ENCODE assay signal across 8 cellular contexts in genomic region chr6:73263570-73263909, GRCh38. TPM values are rescaled to one million over a fixed set of nuclear protein-coding genes. Genes with fewer than 3 reads are reported as not detected.
DNase-seq lines count a peak whose midpoint lies in the region; ATAC-seq and TF ChIP-seq lines count a peak whose summit lies in the region.

No MANE protein-coding gene starts in this region.

- H3K4me3 ChIP-seq in IMR-90 (ENCODE audit: insufficient read depth, low read depth, low read length) (peak overlapping the region; percentile 97), cardiac fibroblast (replicated peaks in 1 of 2; ENCODE audit: low read depth in 2 of 2, low read length in 2 of 2) (peak overlapping the region; percentile 71 to 75), muscle layer of duodenum (ENCODE audit: low read depth in 1 of 2, low read length in 2 of 2) (peak overlapping the region; percentile 74 to 96)

- peak overlapping the region; percentile 92 for H3K23ac ChIP-seq in IMR-90 (ENCODE audit: low read depth, low read length)

- WGBS in IMR-90 (ENCODE audit: extremely low coverage in 2 of 2, insufficient read length in 1 of 2), 2 experiments: no CpG with 5 or more reads among the region's 7 CpGs

- peak overlapping the region; percentile 66; the same call in 1 of the 2 replicates for H2BK120ac ChIP-seq in IMR-90 (ENCODE audit: low read depth, low read length)

- peaks cover 18% of the 10 kb centered on the region for H3K9me1 ChIP-seq in IMR-90 (ENCODE audit: insufficient read depth, low read length)

- peak overlapping the region; percentile 98 for H2AFZ ChIP-seq in IMR-90 (replicated peaks; ENCODE audit: low read length, poor library complexity)

- no peak for TF ChIP-seq POLR2A in IMR-90 (IDR thresholded peaks at IDR 0.05; ENCODE audit: low read depth, low read length)

- CTCF ChIA-PET in IMR-90 (lab: Yijun Ruan, JAX): no interaction called here

- H3K36me3 ChIP-seq in IMR-90 (ENCODE audit: control insufficient read depth, insufficient read depth, low read length): peaks cover 7% of the 10 kb centered on the region
- no peaks in the 10 kb centered on the region for H3K36me3 ChIP-seq in muscle layer of duodenum (ENCODE audit: control insufficient read depth in 1 of 2, insufficient read depth in 2 of 2, low read length in 2 of 2)

- H2AK5ac ChIP-seq in IMR-90 (ENCODE audit: low read depth, low read length): peak overlapping the region; percentile 90

- peak overlapping the region; percentile 40 for H2BK5ac ChIP-seq in IMR-90 (ENCODE audit: low read depth, low read length, poor library complexity, severe bottlenecking)

- TF ChIP-seq RAD21 in IMR-90 (IDR thresholded peaks at IDR 0.05; ENCODE audit: low read length): no peak

- H3K9ac ChIP-seq in IMR-90 (ENCODE audit: low read depth, low read length): peak overlapping the region; percentile 82

- H3K56ac ChIP-seq in IMR-90 (ENCODE audit: extremely low read depth, insufficient read depth, low read length): peak overlapping the region; percentile 70; the same call in 1 of the 2 replicates

- ATAC-seq in activated T-cell treated with anti-CD3 and anti-CD28 coated beads, Interleukin-2, amount 50 U/mL, for 72 hours (replicated peaks in 1 of 2): peak; percentile 5 to 20
- ATAC-seq in IMR-90 (ENCODE audit: low read depth): peak; percentile 6; the same call in 1 of the 2 replicates

- H3K27me3 ChIP-seq in IMR-90 (ENCODE audit: control insufficient read depth, insufficient read depth, low read length) (no peaks in the 10 kb centered on the region), muscle layer of duodenum (ENCODE audit: low read depth, low read length) (no peaks in the 10 kb centered on the region)

- no peak overlapping the region; the same call in 1 of the 2 replicates for H4K5ac ChIP-seq in IMR-90 (ENCODE audit: low read depth, low read length)

- no peak for TF ChIP-seq CTCF in IMR-90 (conservative IDR thresholded peaks at IDR 0.05; ENCODE audit: low read depth, low read length)
- no peak for TF ChIP-seq CTCF in cardiac fibroblast (IDR thresholded peaks at IDR 0.05; ENCODE audit: low read depth, low read length)

- DNase-seq in activated T-cell treated with anti-CD3 and anti-CD28 coated beads, Interleukin-2, amount 50 U/mL, for 72 hours: no peak
- no peak for DNase-seq in activated T-cell treated with anti-CD3 and anti-CD28 coated beads, Interleukin-2, amount 50 U/mL, for 1 hour
- DNase-seq in IMR-90 (no peak), cardiac fibroblast (ENCODE audit: low read depth in 2 of 2) (no peak), retina (no peak), pons (ENCODE audit: low spot score) (no peak)
- no peak for DNase-seq in stimulated activated CD4-positive, alpha-beta T cell treated with anti-CD3 and anti-CD28 coated beads, Interleukin-4, amount 100 ng/mL, for 4 hours

- peak overlapping the region; percentile 92 for H2AK9ac ChIP-seq in IMR-90 (replicated peaks; ENCODE audit: low read depth, low read length, poor library complexity)

- H3K36me3 Mint-ChIP-seq in activated T-cell treated with anti-CD3 and anti-CD28 coated beads, Interleukin-2, amount 50 U/mL, for 72 hours (ENCODE audit: insufficient read depth in 2 of 2): peaks cover 0 to 7% of the 10 kb centered on the region in 2 donors

- peak overlapping the region; percentile 82 to 84 for H3K4me3 Mint-ChIP-seq in activated T-cell treated with anti-CD3 and anti-CD28 coated beads, Interleukin-2, amount 50 U/mL, for 72 hours

- no peak overlapping the region for H3K18ac ChIP-seq in IMR-90 (ENCODE audit: low read depth, low read length)

- no peak overlapping the region for H2BK20ac ChIP-seq in IMR-90 (ENCODE audit: low read depth, low read length)

- intact Hi-C loops in IMR-90 (cut with micrococcal nuclease): no loop called here

- H4K20me1 ChIP-seq in IMR-90 (ENCODE audit: insufficient read depth, low read length): no peaks in the 10 kb centered on the region

- in situ Hi-C loops in IMR-90 (cut with MboI; ENCODE audit: low sequenced_read_pairs): no loop called here

- H3K4ac ChIP-seq in IMR-90 (ENCODE audit: low read depth, low read length): peak overlapping the region; percentile 91

- H3K27ac ChIP-seq in IMR-90 (ENCODE audit: insufficient read depth, low read length) (peak overlapping the region; percentile 75), muscle layer of duodenum (ENCODE audit: low read length) (no peak overlapping the region)

- peak overlapping the region; percentile 89 to 99 for H4K8ac ChIP-seq in IMR-90 (ENCODE audit: low read depth in 2 of 2, low read length in 2 of 2)

- peak overlapping the region; percentile 19; the same call in 1 of the 3 replicates for H2BK15ac ChIP-seq in IMR-90 (ENCODE audit: low read depth, low read length)

- H3K4me1 Mint-ChIP-seq in activated T-cell treated with anti-CD3 and anti-CD28 coated beads, Interleukin-2, amount 50 U/mL, for 72 hours (ENCODE audit: low read depth): peaks cover 36% of the 10 kb centered on the region

- H3K4me1 ChIP-seq in IMR-90 (ENCODE audit: control insufficient read depth, insufficient read depth, low read length) (no peaks in the 10 kb centered on the region), muscle layer of duodenum (ENCODE audit: control insufficient read depth in 1 of 2, insufficient read depth in 2 of 2, low read length in 2 of 2) (peaks cover 0 to 25% of the 10 kb centered on the region in 2 donors)

- H3K14ac ChIP-seq in IMR-90 (replicated peaks; ENCODE audit: low read depth, low read length): peak overlapping the region; percentile 91

- H3K27me3 Mint-ChIP-seq in activated T-cell treated with anti-CD3 and anti-CD28 coated beads, Interleukin-2, amount 50 U/mL, for 72 hours (ENCODE audit: low read depth): no peaks in the 10 kb centered on the region

- BruUV-seq in IMR-90 (replicated peaks; lab: Mats Ljungman, UMichigan): no TSS peak

- H3K9me3 Mint-ChIP-seq in activated T-cell treated with anti-CD3 and anti-CD28 coated beads, Interleukin-2, amount 50 U/mL, for 72 hours: no peaks in the 10 kb centered on the region

- dilution Hi-C loops in IMR-90 (cut with HindIII; ENCODE audit: low sequenced_read_pairs, unreplicated experiment): no loop called here

- POLR2A ChIA-PET in IMR-90 (lab: Charles Lee; ENCODE audit: unreplicated experiment): no interaction called here

- no peak overlapping the region for H4K91ac ChIP-seq in IMR-90 (ENCODE audit: insufficient read depth, low read depth, low read length)

- peaks cover 13 to 24% of the 10 kb centered on the region in 2 experiments; a peak in 3 of 4 replicates for H3K79me1 ChIP-seq in IMR-90 (ENCODE audit: low read depth in 1 of 2, low read length in 2 of 2)

- H3K9me3 ChIP-seq in IMR-90 (ENCODE audit: control insufficient read depth, insufficient read depth, low read length) (no peaks in the 10 kb centered on the region), muscle layer of duodenum (ENCODE audit: control insufficient read depth in 1 of 2, low read length in 2 of 2) (no peaks in the 10 kb centered on the region)

- peak overlapping the region; percentile 88 for H3K4me2 ChIP-seq in IMR-90 (ENCODE audit: low read depth, low read length)

- H3K27ac Mint-ChIP-seq in activated T-cell treated with anti-CD3 and anti-CD28 coated beads, Interleukin-2, amount 50 U/mL, for 72 hours: peak overlapping the region; percentile 68

TF ChIP-seq in IMR-90, 13 proteins besides CTCF, POLR2A, EP300 and RAD21:
- TF ChIP-seq FOS (IDR thresholded peaks at IDR 0.05; ENCODE audit: low read depth, low read length): no peak
- no peak for TF ChIP-seq MAFK (IDR thresholded peaks at IDR 0.05; ENCODE audit: low read depth, low read length)
- no peak for TF ChIP-seq MXI1 (IDR thresholded peaks at IDR 0.05; ENCODE audit: borderline replicate concordance, low read depth, low read length)
- no peak for TF ChIP-seq NFE2L2 (IDR thresholded peaks at IDR 0.05; ENCODE audit: low read depth, low read length)
TF ChIP-seq in IMR-90: peak in this region for 0.

RNA-seq across cellular contexts. Expression of gene KHDC1, which starts 0.5 kb away (rescaled TPM):
- 1 to 10 TPM; 3.4 to 3.7 TPM for total RNA-seq in activated T-cell treated with anti-CD3 and anti-CD28 coated beads, Interleukin-2, amount 50 U/mL, for 72 hours
- total RNA-seq in IMR-90 (2012; rRNA removed): 1.6 and 1.7 TPM in 2 replicates
- polyA plus RNA-seq in IMR-90 (2012; rRNA removed): 4.1 and 5.5 TPM in 2 replicates
- 5.1 and 6.4 TPM in 2 replicates for polyA plus RNA-seq in IMR-90 (2012; cell fraction: cytosol; rRNA removed)
- polyA plus RNA-seq in IMR-90 (2012; cell fraction: nucleus; rRNA removed; ENCODE audit: low replicate concordance): 13.5 and 15.3 TPM in 2 replicates

RNA-seq across cellular contexts. Expression of gene KHDC1L, which starts 38.2 kb away (rescaled TPM):
- not detected for total RNA-seq in activated T-cell treated with anti-CD3 and anti-CD28 coated beads, Interleukin-2, amount 50 U/mL, for 72 hours
- 0.18 TPM in 1 of 2 replicates, not detected in the other for total RNA-seq in IMR-90 (2012; rRNA removed)
- 0.22 and 0.68 TPM in 2 replicates for polyA plus RNA-seq in IMR-90 (2012; rRNA removed)
- not detected in 2 replicates for polyA plus RNA-seq in IMR-90 (2012; cell fraction: cytosol; rRNA removed)
- polyA plus RNA-seq in IMR-90 (2012; cell fraction: nucleus; rRNA removed; ENCODE audit: low replicate concordance): 3.9 and 4.8 TPM in 2 replicates
